11 cellular contexts compared by ENCODE assay signal in the genomic region with DNA sequence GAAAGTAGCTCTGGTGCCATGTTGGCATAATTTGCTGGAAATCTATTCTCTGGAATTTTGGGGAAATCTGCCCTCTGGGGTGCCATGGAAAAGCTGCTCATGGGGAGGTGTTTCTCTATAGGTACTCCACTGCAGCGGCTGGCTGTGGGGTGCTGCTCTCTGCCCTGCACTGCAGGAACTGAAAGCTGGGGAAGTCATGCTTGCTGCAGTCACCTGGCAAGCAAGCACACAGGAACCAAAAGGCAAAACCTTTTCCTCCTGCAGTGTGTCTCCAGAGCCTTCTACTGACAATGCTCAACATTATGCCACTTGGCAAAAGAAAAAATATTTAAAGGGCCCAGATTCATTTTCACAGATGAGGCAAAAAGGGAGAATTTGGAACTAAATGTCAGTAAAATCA. TPM values are rescaled to one million over a fixed set of nuclear protein-coding genes. Genes with fewer than 3 reads are reported as not detected.
DNase-seq lines count a peak whose midpoint lies in the region; ATAC-seq and TF ChIP-seq lines count a peak whose summit lies in the region.
"Had no signal": no experiment of that assay in that cellular context is flagged by ENCODE, and none has a peak within 500 bp of the region (broad histone marks: within the 10 kb centered on the region; RNA-seq: fewer than 3 reads in every experiment).

No MANE protein-coding gene starts in this region.

- no peaks in the 10 kb centered on the region for H3K36me3 Mint-ChIP-seq in IgD-negative memory B cell
- peaks cover 2% of the 10 kb centered on the region for H3K36me3 Mint-ChIP-seq in activated CD4-positive, alpha-beta T cell treated with anti-CD3 and anti-CD28 coated beads, Interleukin-2, amount 10 ng/mL, durations not matched to agents 24 days and 14 days (ENCODE audit: low read depth)
- H3K36me3 Mint-ChIP-seq in CD8-positive, alpha-beta T cell, result no peaks in the 10 kb centered on the region

- H3K4me3 Mint-ChIP-seq in IgD-negative memory B cell, result peak overlapping the region in 2 of 4 donors; percentile 22 to 71
- no peak overlapping the region for H3K4me3 Mint-ChIP-seq in activated CD4-positive, alpha-beta T cell treated with anti-CD3 and anti-CD28 coated beads, Interleukin-2, amount 10 ng/mL, durations not matched to agents 24 days and 14 days
- no peak overlapping the region for H3K4me3 Mint-ChIP-seq in CD8-positive, alpha-beta T cell
- H3K4me3 Mint-ChIP-seq: activated naive CD4-positive, alpha-beta T cell treated with anti-CD3 and anti-CD28 coated beads, Interleukin-2, amount 50 U/mL, for 24 hours had no signal

- H3K4me1 Mint-ChIP-seq in IgD-negative memory B cell, result peaks cover 11 to 22% (median 17%) of the 10 kb centered on the region in 3 donors
- no peaks in the 10 kb centered on the region for H3K4me1 Mint-ChIP-seq in activated CD4-positive, alpha-beta T cell treated with anti-CD3 and anti-CD28 coated beads, Interleukin-2, amount 10 ng/mL, durations not matched to agents 24 days and 14 days
- no peaks in the 10 kb centered on the region for H3K4me1 Mint-ChIP-seq in CD8-positive, alpha-beta T cell (ENCODE audit: low read depth)
- H3K4me1 Mint-ChIP-seq: activated naive CD4-positive, alpha-beta T cell treated with anti-CD3 and anti-CD28 coated beads, Interleukin-2, amount 50 U/mL, for 24 hours had no signal

- TF ChIP-seq POLR2A in GM18505 (IDR thresholded peaks at IDR 0.05; ENCODE audit: borderline replicate concordance, extremely low read depth, insufficient read depth, insufficient read length), result no peak

- no peak overlapping the region for H3K4me3 ChIP-seq in CD8-positive, alpha-beta T cell (ENCODE audit: low read depth, low read length)

- POLR2A ChIA-PET in CD8-positive, alpha-beta T cell (lab: Charles Lee), result no interaction called here

- no peak for TF ChIP-seq CTCF in CD8-positive, alpha-beta T cell (IDR thresholded peaks at IDR 0.05)

- peak; percentile 95 for ATAC-seq in GM18505 (IDR thresholded peaks at IDR 0.05; ENCODE audit: unreplicated experiment)
- peak; percentile 83 for ATAC-seq in GM19463 (IDR thresholded peaks at IDR 0.05; ENCODE audit: unreplicated experiment)
- ATAC-seq in HG02885 (IDR thresholded peaks at IDR 0.05; ENCODE audit: poor library complexity, unreplicated experiment), result peak; percentile 96
- no peak for ATAC-seq in CD8-positive, alpha-beta T cell

- no peaks in the 10 kb centered on the region for H3K4me1 ChIP-seq in CD8-positive, alpha-beta T cell (ENCODE audit: insufficient read depth, low read length)

- H3K36me3 ChIP-seq in CD8-positive, alpha-beta T cell (ENCODE audit: insufficient read depth, low read length), result no peaks in the 10 kb centered on the region

- no peaks in the 10 kb centered on the region for H3K27me3 ChIP-seq in CD8-positive, alpha-beta T cell (ENCODE audit: insufficient read depth, low read length)

- DNase-seq in SKM-1 (lab: John Stamatoyannopoulos, UW; ENCODE audit: unreplicated experiment) (no peak), MV-4-11 (lab: John Stamatoyannopoulos, UW) (no peak)
- DNase-seq in activated CD4-positive, alpha-beta T cell treated with anti-CD3 and anti-CD28 coated beads, Interleukin-2, amount 10 ng/mL, durations not matched to agents 24 days and 14 days, result no peak
- no peak for DNase-seq in CD8-positive, alpha-beta T cell
- DNase-seq: GDM1, NCI-H510A treated with DMSO at 0.1 percent for 48 hours had no signal

- H3K9me3 Mint-ChIP-seq in IgD-negative memory B cell, result peaks cover 0 to 1% (median 0%) of the 10 kb centered on the region in 3 donors
- H3K9me3 Mint-ChIP-seq in activated CD4-positive, alpha-beta T cell treated with anti-CD3 and anti-CD28 coated beads, Interleukin-2, amount 10 ng/mL, durations not matched to agents 24 days and 14 days, result no peaks in the 10 kb centered on the region
- no peaks in the 10 kb centered on the region for H3K9me3 Mint-ChIP-seq in CD8-positive, alpha-beta T cell
- H3K9me3 Mint-ChIP-seq: activated naive CD4-positive, alpha-beta T cell treated with anti-CD3 and anti-CD28 coated beads, Interleukin-2, amount 50 U/mL, for 24 hours had no signal

- H3K27ac Mint-ChIP-seq in IgD-negative memory B cell, result peak overlapping the region; percentile 12 to 69 (median 17)
- H3K27ac Mint-ChIP-seq in activated CD4-positive, alpha-beta T cell treated with anti-CD3 and anti-CD28 coated beads, Interleukin-2, amount 10 ng/mL, durations not matched to agents 24 days and 14 days, result no peak overlapping the region
- H3K27ac Mint-ChIP-seq in CD8-positive, alpha-beta T cell, result no peak overlapping the region
- H3K27ac Mint-ChIP-seq: activated naive CD4-positive, alpha-beta T cell treated with anti-CD3 and anti-CD28 coated beads, Interleukin-2, amount 50 U/mL, for 24 hours had no signal

- no peaks in the 10 kb centered on the region for H3K27me3 Mint-ChIP-seq in IgD-negative memory B cell
- no peaks in the 10 kb centered on the region for H3K27me3 Mint-ChIP-seq in activated CD4-positive, alpha-beta T cell treated with anti-CD3 and anti-CD28 coated beads, Interleukin-2, amount 10 ng/mL, durations not matched to agents 24 days and 14 days
- H3K27me3 Mint-ChIP-seq in CD8-positive, alpha-beta T cell (ENCODE audit: low read depth), result no peaks in the 10 kb centered on the region
- H3K27me3 Mint-ChIP-seq: activated naive CD4-positive, alpha-beta T cell treated with anti-CD3 and anti-CD28 coated beads, Interleukin-2, amount 50 U/mL, for 24 hours had no signal

- CTCF ChIA-PET in CD8-positive, alpha-beta T cell (lab: Charles Lee), result interaction anchor here (1.1 kb wide), 1 partner anchor 279 kb away, joined by 3 read pairs; no protein-coding TSS in a partner anchor

- intact Hi-C loops in activated CD4-positive, alpha-beta T cell treated with anti-CD3 and anti-CD28 coated beads, Interleukin-2, amount 10 ng/mL, durations not matched to agents 24 days and 14 days (cut with micrococcal nuclease), result no loop called here
- intact Hi-C loops in CD8-positive, alpha-beta T cell (cut with DNase I, micrococcal nuclease), result no loop called here

- no peaks in the 10 kb centered on the region for H3K9me3 ChIP-seq in CD8-positive, alpha-beta T cell (ENCODE audit: low read length)

- H3K27ac ChIP-seq in CD8-positive, alpha-beta T cell (ENCODE audit: low read depth, low read length), result no peak overlapping the region

RNA-seq across cellular contexts. Expression of a gene that starts 25.8 kb away (rescaled TPM):
- 8.3 TPM for polyA plus RNA-seq in IgD-negative memory B cell
- total RNA-seq in activated CD4-positive, alpha-beta T cell treated with anti-CD3 and anti-CD28 coated beads, Interleukin-2, amount 10 ng/mL, durations not matched to agents 24 days and 14 days, result 40.0 and 45.0 TPM in 2 replicates
- total RNA-seq in CD8-positive, alpha-beta T cell, result 10 to 100 TPM; 23.5 to 26.8 TPM

RNA-seq across cellular contexts. Expression of a gene that starts 34.1 kb away (rescaled TPM):
- polyA plus RNA-seq in IgD-negative memory B cell, result 26.0 TPM
- 6.6 and 7.2 TPM in 2 replicates for total RNA-seq in activated CD4-positive, alpha-beta T cell treated with anti-CD3 and anti-CD28 coated beads, Interleukin-2, amount 10 ng/mL, durations not matched to agents 24 days and 14 days
- total RNA-seq in CD8-positive, alpha-beta T cell, result 10 to 100 TPM; 35.8 to 37.2 TPM

RNA-seq across cellular contexts. Expression of a gene that starts 34.4 kb away (rescaled TPM):
- polyA plus RNA-seq in IgD-negative memory B cell, result 173 TPM
- total RNA-seq in activated CD4-positive, alpha-beta T cell treated with anti-CD3 and anti-CD28 coated beads, Interleukin-2, amount 10 ng/mL, durations not matched to agents 24 days and 14 days, result 41.5 and 42.4 TPM in 2 replicates
- total RNA-seq in CD8-positive, alpha-beta T cell, result 10 to 100 TPM; 29.1 to 30.3 TPM

Comparison
In these comparisons a context has a peak if more than half of its experiments do, and no peak if none do; other contexts are left out.
1. H3K27ac Mint-ChIP-seq: peak in IgD-negative memory B cell (3 of 3); none in activated CD4-positive, alpha-beta T cell treated with anti-CD3 and anti-CD28 coated beads, Interleukin-2, amount 10 ng/mL, durations not matched to agents 24 days and 14 days (single experiment) and CD8-positive, alpha-beta T cell (single experiment).